ENCODE assay signal across 1 cellular context in the genomic region with DNA sequence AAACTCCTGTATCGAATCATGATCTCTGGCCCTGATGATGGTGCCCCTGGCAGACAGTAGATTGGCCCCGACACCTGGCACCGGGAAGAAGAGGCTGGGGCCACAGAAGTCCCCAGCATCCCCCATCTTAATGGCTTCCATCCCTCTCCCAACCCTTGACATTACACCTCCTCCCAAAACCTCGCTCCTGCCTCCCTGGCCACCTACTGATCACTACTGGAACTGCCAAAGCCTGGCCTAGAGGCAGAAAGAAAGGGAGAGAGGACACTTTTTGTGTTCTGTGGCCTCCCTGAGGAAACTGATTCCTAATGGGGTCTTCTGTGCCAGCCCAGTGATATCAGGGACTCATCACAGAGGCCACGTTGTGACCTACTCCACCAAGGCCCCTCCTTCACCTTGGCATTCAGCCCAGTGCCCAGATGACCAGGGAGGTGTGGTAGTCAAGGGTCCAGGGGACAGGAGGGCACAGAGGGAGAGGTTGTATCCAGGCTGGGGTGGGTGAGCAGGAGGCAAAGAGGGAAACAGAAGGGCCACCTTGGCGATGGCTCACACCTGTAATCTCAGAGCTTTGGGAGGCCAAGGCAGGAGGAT.
TF ChIP-seq lines count a peak whose summit lies in the region.

No MANE protein-coding gene starts in this region.

TF ChIP-seq in HepG2, 621 proteins besides CTCF, POLR2A, EP300 and RAD21 (continues in another document):
- TF ChIP-seq, protein P1, sequence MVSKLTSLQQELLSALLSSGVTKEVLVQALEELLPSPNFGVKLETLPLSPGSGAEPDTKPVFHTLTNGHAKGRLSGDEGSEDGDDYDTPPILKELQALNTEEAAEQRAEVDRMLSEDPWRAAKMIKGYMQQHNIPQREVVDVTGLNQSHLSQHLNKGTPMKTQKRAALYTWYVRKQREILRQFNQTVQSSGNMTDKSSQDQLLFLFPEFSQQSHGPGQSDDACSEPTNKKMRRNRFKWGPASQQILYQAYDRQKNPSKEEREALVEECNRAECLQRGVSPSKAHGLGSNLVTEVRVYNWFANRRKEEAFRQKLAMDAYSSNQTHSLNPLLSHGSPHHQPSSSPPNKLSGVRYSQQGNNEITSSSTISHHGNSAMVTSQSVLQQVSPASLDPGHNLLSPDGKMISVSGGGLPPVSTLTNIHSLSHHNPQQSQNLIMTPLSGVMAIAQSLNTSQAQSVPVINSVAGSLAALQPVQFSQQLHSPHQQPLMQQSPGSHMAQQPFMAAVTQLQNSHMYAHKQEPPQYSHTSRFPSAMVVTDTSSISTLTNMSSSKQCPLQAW (CRISPR knock-in tag; IDR thresholded peaks at IDR 0.05): peak; percentile 52; the same call in 1 of the 2 replicates
- TF ChIP-seq ZNF225 (CRISPR knock-in tag; IDR thresholded peaks at IDR 0.05) (peak; percentile 48; the same call in 1 of the 2 replicates), PRPF4 (IDR thresholded peaks at IDR 0.05; ENCODE audit: low read depth, low read length, poor library complexity, severe bottlenecking) (no peak), GLI4 (CRISPR knock-in tag; IDR thresholded peaks at IDR 0.05; ENCODE audit: borderline replicate concordance) (0 out of 2 replicates have a peak, but pooled peaks have one; percentile 46), ZNF350 (CRISPR knock-in tag; IDR thresholded peaks at IDR 0.05; ENCODE audit: borderline replicate concordance, low read depth) (no peak), TBX2 (CRISPR knock-in tag; IDR thresholded peaks at IDR 0.05; ENCODE audit: borderline replicate concordance) (no peak), ZNF30 (CRISPR knock-in tag; IDR thresholded peaks at IDR 0.05) (no peak), HOXA9 (CRISPR knock-in tag; IDR thresholded peaks at IDR 0.05; ENCODE audit: borderline replicate concordance) (no peak), GZF1 (CRISPR knock-in tag; IDR thresholded peaks at IDR 0.05) (no peak), NR1H2 (CRISPR knock-in tag; IDR thresholded peaks at IDR 0.05; ENCODE audit: borderline replicate concordance, low read depth) (0 out of 2 replicates have a peak, but pooled peaks have one; percentile 33), ZFP62 (CRISPR knock-in tag; IDR thresholded peaks at IDR 0.05) (no peak), MYC (CRISPR knock-in tag; IDR thresholded peaks at IDR 0.05; ENCODE audit: borderline replicate concordance) (peak; percentile 27; the same call in 1 of the 2 replicates), NFKBIZ (CRISPR knock-in tag; IDR thresholded peaks at IDR 0.05) (no peak), ZNF407 (CRISPR knock-in tag; IDR thresholded peaks at IDR 0.05; ENCODE audit: not compliant biosample characterization) (peak; percentile 17), ZFP91 (CRISPR knock-in tag; IDR thresholded peaks at IDR 0.05; ENCODE audit: borderline replicate concordance) (peak; percentile 47; the same call in 1 of the 2 replicates), FOXP1 (IDR thresholded peaks at IDR 0.05) (no peak), FOXP1 (CRISPR knock-in tag; IDR thresholded peaks at IDR 0.05) (no peak), TBL1XR1 (IDR thresholded peaks at IDR 0.05; ENCODE audit: borderline replicate concordance, low read length, partially characterized antibody) (no peak), NFIC (IDR thresholded peaks at IDR 0.05; ENCODE audit: low read length) (no peak), ZNF576 (CRISPR knock-in tag; IDR thresholded peaks at IDR 0.05) (no peak), CEBPG (CRISPR knock-in tag; IDR thresholded peaks at IDR 0.05) (no peak), PCBP1 (IDR thresholded peaks at IDR 0.05; ENCODE audit: borderline replicate concordance, low read depth, low read length) (no peak), ZNF775 (CRISPR knock-in tag; IDR thresholded peaks at IDR 0.05; ENCODE audit: borderline replicate concordance) (no peak), ZFP41 (CRISPR knock-in tag; IDR thresholded peaks at IDR 0.05; ENCODE audit: borderline replicate concordance) (0 out of 2 replicates have a peak, but pooled peaks have one; percentile 48), PITX1 (CRISPR knock-in tag; IDR thresholded peaks at IDR 0.05) (no peak), GATAD2A (CRISPR knock-in tag; IDR thresholded peaks at IDR 0.05) (no peak), RFX3 (CRISPR knock-in tag; IDR thresholded peaks at IDR 0.05) (no peak), GATA4 (IDR thresholded peaks at IDR 0.05; ENCODE audit: borderline replicate concordance, low read depth) (no peak), ZNF253 (CRISPR knock-in tag; IDR thresholded peaks at IDR 0.05; ENCODE audit: borderline replicate concordance) (no peak), IKZF1 (IDR thresholded peaks at IDR 0.05) (no peak), ZNF703 (CRISPR knock-in tag; IDR thresholded peaks at IDR 0.05; ENCODE audit: borderline replicate concordance) (no peak), ELF4 (CRISPR knock-in tag; IDR thresholded peaks at IDR 0.05; ENCODE audit: borderline replicate concordance) (no peak), NONO (IDR thresholded peaks at IDR 0.05) (no peak), NONO (CRISPR knock-in tag; conservative IDR thresholded peaks at IDR 0.05) (no peak), ZBTB42 (CRISPR knock-in tag; IDR thresholded peaks at IDR 0.05) (no peak), CBX5 (CRISPR knock-in tag; IDR thresholded peaks at IDR 0.05; ENCODE audit: borderline replicate concordance) (no peak), ZFY (CRISPR knock-in tag; IDR thresholded peaks at IDR 0.05) (0 out of 2 replicates have a peak, but pooled peaks have one; percentile 23), GABPB1 (CRISPR knock-in tag; IDR thresholded peaks at IDR 0.05) (0 out of 2 replicates have a peak, but pooled peaks have one; percentile 4), DRAP1 (CRISPR knock-in tag; IDR thresholded peaks at IDR 0.05) (no peak), ZNF768 (CRISPR knock-in tag; IDR thresholded peaks at IDR 0.05) (peak; percentile 11; the same call in 1 of the 2 replicates), ATF7-NPFF (CRISPR knock-in tag; IDR thresholded peaks at IDR 0.05; ENCODE audit: low read depth) (no peak), ZNF598 (CRISPR knock-in tag; IDR thresholded peaks at IDR 0.05; ENCODE audit: borderline replicate concordance) (0 out of 2 replicates have a peak, but pooled peaks have one; percentile 49), GTF3A (CRISPR knock-in tag; conservative IDR thresholded peaks at IDR 0.05) (no peak), ZNF883 (CRISPR knock-in tag; IDR thresholded peaks at IDR 0.05; ENCODE audit: not compliant biosample characterization) (peak; percentile 55)
- TF ChIP-seq, protein P2, sequence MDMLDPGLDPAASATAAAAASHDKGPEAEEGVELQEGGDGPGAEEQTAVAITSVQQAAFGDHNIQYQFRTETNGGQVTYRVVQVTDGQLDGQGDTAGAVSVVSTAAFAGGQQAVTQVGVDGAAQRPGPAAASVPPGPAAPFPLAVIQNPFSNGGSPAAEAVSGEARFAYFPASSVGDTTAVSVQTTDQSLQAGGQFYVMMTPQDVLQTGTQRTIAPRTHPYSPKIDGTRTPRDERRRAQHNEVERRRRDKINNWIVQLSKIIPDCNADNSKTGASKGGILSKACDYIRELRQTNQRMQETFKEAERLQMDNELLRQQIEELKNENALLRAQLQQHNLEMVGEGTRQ (IDR thresholded peaks at IDR 0.05; ENCODE audit: low read depth, low read length): no peak
- TF ChIP-seq, protein P2 (CRISPR knock-in tag; IDR thresholded peaks at IDR 0.05; ENCODE audit: borderline replicate concordance): no peak
- TF ChIP-seq, protein P3, sequence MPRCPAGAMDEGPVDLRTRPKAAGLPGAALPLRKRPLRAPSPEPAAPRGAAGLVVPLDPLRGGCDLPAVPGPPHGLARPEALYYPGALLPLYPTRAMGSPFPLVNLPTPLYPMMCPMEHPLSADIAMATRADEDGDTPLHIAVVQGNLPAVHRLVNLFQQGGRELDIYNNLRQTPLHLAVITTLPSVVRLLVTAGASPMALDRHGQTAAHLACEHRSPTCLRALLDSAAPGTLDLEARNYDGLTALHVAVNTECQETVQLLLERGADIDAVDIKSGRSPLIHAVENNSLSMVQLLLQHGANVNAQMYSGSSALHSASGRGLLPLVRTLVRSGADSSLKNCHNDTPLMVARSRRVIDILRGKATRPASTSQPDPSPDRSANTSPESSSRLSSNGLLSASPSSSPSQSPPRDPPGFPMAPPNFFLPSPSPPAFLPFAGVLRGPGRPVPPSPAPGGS (CRISPR knock-in tag; IDR thresholded peaks at IDR 0.05): peak; percentile 35; the same call in 1 of the 2 replicates
- TF ChIP-seq, protein P4, sequence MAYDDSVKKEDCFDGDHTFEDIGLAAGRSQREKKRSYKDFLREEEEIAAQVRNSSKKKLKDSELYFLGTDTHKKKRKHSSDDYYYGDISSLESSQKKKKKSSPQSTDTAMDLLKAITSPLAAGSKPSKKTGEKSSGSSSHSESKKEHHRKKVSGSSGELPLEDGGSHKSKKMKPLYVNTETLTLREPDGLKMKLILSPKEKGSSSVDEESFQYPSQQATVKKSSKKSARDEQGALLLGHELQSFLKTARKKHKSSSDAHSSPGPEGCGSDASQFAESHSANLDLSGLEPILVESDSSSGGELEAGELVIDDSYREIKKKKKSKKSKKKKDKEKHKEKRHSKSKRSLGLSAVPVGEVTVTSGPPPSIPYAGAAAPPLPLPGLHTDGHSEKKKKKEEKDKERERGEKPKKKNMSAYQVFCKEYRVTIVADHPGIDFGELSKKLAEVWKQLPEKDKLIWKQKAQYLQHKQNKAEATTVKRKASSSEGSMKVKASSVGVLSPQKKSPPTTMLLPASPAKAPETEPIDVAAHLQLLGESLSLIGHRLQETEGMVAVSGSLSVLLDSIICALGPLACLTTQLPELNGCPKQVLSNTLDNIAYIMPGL (CRISPR knock-in tag; IDR thresholded peaks at IDR 0.05; ENCODE audit: borderline replicate concordance in 1 of 2, low read depth in 1 of 2): no peak
